Comparison of ENCODE assay signal across 17 cellular contexts in genomic region chr13:107130516-107130915, GRCh38.
A peak's percentile ranks its signal among the peaks of the same experiment; 100 is the strongest.
DNase-seq lines count a peak whose midpoint lies in the region; ATAC-seq, FAIRE-seq and TF ChIP-seq lines count a peak whose summit lies in the region.
"Had no signal": no experiment of that assay in that cellular context is flagged by ENCODE, and none has a peak within 500 bp of the region (broad histone marks: within the 10 kb centered on the region; RNA-seq: fewer than 3 reads in every experiment).

No MANE protein-coding gene starts in this region.

- ATAC-seq in sciatic nerve: peak; percentile 65
- no peak for ATAC-seq in GM21576 (IDR thresholded peaks at IDR 0.05; ENCODE audit: unreplicated experiment)
- ATAC-seq: A549; CD8-positive, alpha-beta T cell had no signal

- FAIRE-seq in H54 (lab: Jason Lieb, UNC): peak; percentile 61
- FAIRE-seq: A549, D721Med, G401.6, GM12891, GM19239 had no signal

- intact Hi-C loops in sciatic nerve (cut with DNase I): no loop called here

- no peak for TF ChIP-seq POLR2A in H54 (IDR thresholded peaks at IDR 0.05; ENCODE audit: low read depth, low read length)

- DNase-seq in H54 (ENCODE audit: insufficient read length, low spot score): no peak
- peak; percentile 19 for DNase-seq in fibroblast of peridontal ligament (ENCODE audit: extremely low read depth)
- DNase-seq in sciatic nerve (ENCODE audit: low spot score): no peak
- no peak for DNase-seq in NCI-H2029 (lab: John Stamatoyannopoulos, UW)
- DNase-seq: AML-193; Caco-2; Calu3; CD4-positive, alpha-beta T cell; CD8-positive, alpha-beta T cell; DMS79 treated with DMSO at 0.1 percent for 48 hours; GF-D8 had no signal
